Comparison of ENCODE assay signal across 18 cellular contexts in the genomic region with DNA sequence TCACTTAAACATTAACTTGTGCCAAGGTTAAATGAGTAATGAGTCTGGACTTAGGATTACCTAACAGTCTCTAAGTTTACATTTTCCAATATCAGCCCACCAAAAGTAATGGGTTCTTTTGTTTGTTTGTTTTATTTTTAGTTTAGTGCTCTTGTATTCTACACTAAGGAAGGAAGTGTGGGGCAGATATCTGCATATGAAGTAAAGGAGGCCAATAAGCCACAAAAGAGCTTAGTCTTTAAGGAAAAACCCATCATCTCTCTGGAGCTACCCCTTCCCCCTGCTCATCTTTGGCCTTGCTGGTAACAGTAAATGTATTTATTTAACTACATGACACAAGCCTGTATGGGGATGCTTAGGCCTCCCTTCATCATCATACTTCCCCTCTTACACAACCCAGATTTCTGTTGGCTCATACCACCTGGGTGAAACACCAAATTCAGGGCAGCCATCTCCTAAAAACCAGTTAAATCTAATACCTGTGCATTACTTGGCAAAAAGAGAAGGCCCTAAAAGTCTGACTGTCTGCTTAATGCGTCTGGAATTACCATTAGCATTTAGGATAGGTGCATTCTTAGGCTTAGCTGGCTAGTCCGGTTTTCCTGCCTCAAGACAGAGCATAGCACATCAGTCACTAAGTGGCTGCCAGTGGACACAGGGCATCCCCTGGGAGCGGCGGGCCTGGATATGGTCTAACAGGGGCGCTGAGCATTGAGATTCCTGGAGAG.
A peak's percentile ranks its signal among the peaks of the same experiment; 100 is the strongest.
DNase-seq lines count a peak whose midpoint lies in the region; ATAC-seq and TF ChIP-seq lines count a peak whose summit lies in the region.
"Had no signal": no experiment of that assay in that cellular context is flagged by ENCODE, and none has a peak within 500 bp of the region (broad histone marks: within the 10 kb centered on the region; RNA-seq: fewer than 3 reads in every experiment).

No MANE protein-coding gene starts in this region.

- peak overlapping the region; percentile 85 for H3K4me2 ChIP-seq in GM23248 (ENCODE audit: unreplicated experiment)

- H3K9me3 ChIP-seq in GM23248 (ENCODE audit: low read depth) (no peaks in the 10 kb centered on the region), adipocyte (ENCODE audit: control insufficient read depth, low read length) (no peaks in the 10 kb centered on the region), adrenal gland (replicated peaks in 1 of 3) (no peaks in the 10 kb centered on the region)
- H3K9me3 ChIP-seq: HAP-1, vagina had no signal

- intact Hi-C loops in activated T-helper 1 cell treated with anti-CD3 and anti-CD28 coated beads, Interleukin-12 subunit alpha, Interleukin-12 subunit beta, Interleukin-2, Interleukin-4 antibody, amounts not matched to agents 30 ng/mL and 10 ng/mL and 1 ng/mL, durations not matched to agents 14 hours and 24 hours and 36 hours (cut with micrococcal nuclease) = no loop called here
- intact Hi-C loops in adrenal gland (cut with DNase I) = no loop called here

- H3K4me1 Mint-ChIP-seq in activated T-helper 1 cell treated with anti-CD3 and anti-CD28 coated beads, Interleukin-12 subunit alpha, Interleukin-12 subunit beta, Interleukin-2, Interleukin-4 antibody, amounts not matched to agents 30 ng/mL and 10 ng/mL and 1 ng/mL, durations not matched to agents 14 hours and 24 hours and 36 hours (ENCODE audit: low read depth) = no peaks in the 10 kb centered on the region
- H3K4me1 Mint-ChIP-seq: activated naive CD8-positive, alpha-beta T cell treated with anti-CD3 and anti-CD28 coated beads, Interleukin-2, amount 50 U/mL, for 24 hours; stimulated activated effector memory CD8-positive, alpha-beta T cell treated with anti-CD3 and anti-CD28 coated beads, Interleukin-12 subunit alpha, Interleukin-12 subunit beta, amount 100 ng/mL, for 72 hours had no signal

- H3K27me3 ChIP-seq in GM23248 (replicated peaks; ENCODE audit: insufficient read depth) (no peaks in the 10 kb centered on the region), adipocyte (replicated peaks; ENCODE audit: control insufficient read depth, insufficient read depth, low read length) (no peaks in the 10 kb centered on the region), adrenal gland (no peaks in the 10 kb centered on the region)
- H3K27me3 ChIP-seq: vagina had no signal

- TF ChIP-seq POLR2A in adrenal gland (IDR thresholded peaks at IDR 0.05) = no peak

- in situ Hi-C loops in GM23248 (cut with MboI) = no loop called here

- H2AFZ ChIP-seq in GM23248 = peak overlapping the region; percentile 41

- H3K36me3 ChIP-seq in GM23248 (ENCODE audit: low read depth) = no peaks in the 10 kb centered on the region
- no peaks in the 10 kb centered on the region for H3K36me3 ChIP-seq in adipocyte (ENCODE audit: control insufficient read depth, insufficient read depth, low read length, severe bottlenecking)
- H3K36me3 ChIP-seq in adrenal gland (replicated peaks in 1 of 2) = no peaks in the 10 kb centered on the region
- H3K36me3 ChIP-seq: HAP-1, vagina had no signal

- H3K27ac ChIP-seq in GM23248 = peak overlapping the region; percentile 99
- no peak overlapping the region for H3K27ac ChIP-seq in adrenal gland
- H3K27ac ChIP-seq: HL-60, vagina had no signal

- H3K79me2 ChIP-seq in GM23248 (ENCODE audit: insufficient read depth) = no peaks in the 10 kb centered on the region

- no peak for ATAC-seq in GM19397 (IDR thresholded peaks at IDR 0.05; ENCODE audit: unreplicated experiment)
- ATAC-seq: activated CD4-positive, CD25-positive, alpha-beta regulatory T cell treated with anti-CD3 and anti-CD28 coated beads, Interleukin-2, amount 50 U/mL, for 24 hours; activated naive CD8-positive, alpha-beta T cell treated with anti-CD3 and anti-CD28 coated beads, Interleukin-2, amount 50 U/mL, for 24 hours; stimulated activated effector memory CD8-positive, alpha-beta T cell treated with anti-CD3 and anti-CD28 coated beads, Interleukin-12 subunit alpha, Interleukin-12 subunit beta, amount 100 ng/mL, for 72 hours had no signal

- no peak overlapping the region for H3K4me3 Mint-ChIP-seq in activated T-helper 1 cell treated with anti-CD3 and anti-CD28 coated beads, Interleukin-12 subunit alpha, Interleukin-12 subunit beta, Interleukin-2, Interleukin-4 antibody, amounts not matched to agents 30 ng/mL and 10 ng/mL and 1 ng/mL, durations not matched to agents 14 hours and 24 hours and 36 hours
- H3K4me3 Mint-ChIP-seq: activated naive CD8-positive, alpha-beta T cell treated with anti-CD3 and anti-CD28 coated beads, Interleukin-2, amount 50 U/mL, for 24 hours; CD4-positive, alpha-beta T cell; stimulated activated effector memory CD8-positive, alpha-beta T cell treated with anti-CD3 and anti-CD28 coated beads, Interleukin-12 subunit alpha, Interleukin-12 subunit beta, amount 100 ng/mL, for 72 hours had no signal

- no peaks in the 10 kb centered on the region for H4K20me1 ChIP-seq in GM23248 (ENCODE audit: insufficient read depth)

- H3K9me2 ChIP-seq in GM23248 (ENCODE audit: insufficient read depth) = no peaks in the 10 kb centered on the region

- H3K4me3 ChIP-seq in GM23248 (peak overlapping the region; percentile 48), adipocyte (ENCODE audit: low read length) (no peak overlapping the region), foreskin fibroblast (ENCODE audit: low read depth in 1 of 2, low read length in 2 of 2) (no peak overlapping the region), skeletal muscle cell (ENCODE audit: low read depth, low read length) (no peak overlapping the region), adrenal gland (no peak overlapping the region)
- H3K4me3 ChIP-seq: HAP-1, vagina had no signal

- 98% methylated on average over 5 of the region's 5 CpGs for WGBS in GM23248 (ENCODE audit: low coverage in 1 of 2, low lambda C conversion rate in 2 of 2, missing lambda C conversion rate in 2 of 2), 2 experiments
- WGBS in adrenal gland, 4 donors = 91 to 96% (median 93%) methylated on average over 5 of the region's 5 CpGs

- H3K36me3 Mint-ChIP-seq in activated T-helper 1 cell treated with anti-CD3 and anti-CD28 coated beads, Interleukin-12 subunit alpha, Interleukin-12 subunit beta, Interleukin-2, Interleukin-4 antibody, amounts not matched to agents 30 ng/mL and 10 ng/mL and 1 ng/mL, durations not matched to agents 14 hours and 24 hours and 36 hours (ENCODE audit: low read depth) = no peaks in the 10 kb centered on the region
- H3K36me3 Mint-ChIP-seq: stimulated activated effector memory CD8-positive, alpha-beta T cell treated with anti-CD3 and anti-CD28 coated beads, Interleukin-12 subunit alpha, Interleukin-12 subunit beta, amount 100 ng/mL, for 72 hours had no signal

- H3K9ac ChIP-seq in GM23248 (peak overlapping the region; percentile 74), adipocyte (ENCODE audit: low read length) (peak overlapping the region; percentile 56)

- H3K9me3 Mint-ChIP-seq in activated T-helper 1 cell treated with anti-CD3 and anti-CD28 coated beads, Interleukin-12 subunit alpha, Interleukin-12 subunit beta, Interleukin-2, Interleukin-4 antibody, amounts not matched to agents 30 ng/mL and 10 ng/mL and 1 ng/mL, durations not matched to agents 14 hours and 24 hours and 36 hours = no peaks in the 10 kb centered on the region
- H3K9me3 Mint-ChIP-seq: activated naive CD8-positive, alpha-beta T cell treated with anti-CD3 and anti-CD28 coated beads, Interleukin-2, amount 50 U/mL, for 24 hours had no signal

- TF ChIP-seq CTCF in foreskin fibroblast (IDR thresholded peaks at IDR 0.05; ENCODE audit: low read depth, low read length) = no peak
- no peak for TF ChIP-seq CTCF in adrenal gland (IDR thresholded peaks at IDR 0.05)

- DNase-seq in GM23248 (peak; percentile 67), adipocyte (ENCODE audit: low read depth) (peak; percentile 54), foreskin fibroblast (peak; percentile 69 to 73), skeletal muscle cell (ENCODE audit: low read depth) (peak; percentile 60), NCI-H128 (lab: John Stamatoyannopoulos, UW; ENCODE audit: unreplicated experiment) (no peak), adrenal gland (no peak)
- no peak for DNase-seq in activated T-helper 1 cell treated with anti-CD3 and anti-CD28 coated beads, Interleukin-12 subunit alpha, Interleukin-12 subunit beta, Interleukin-2, Interleukin-4 antibody, amounts not matched to agents 30 ng/mL and 10 ng/mL and 1 ng/mL, durations not matched to agents 14 hours and 24 hours and 36 hours (ENCODE audit: low spot score)
- DNase-seq: activated naive CD8-positive, alpha-beta T cell treated with anti-CD3 and anti-CD28 coated beads, Interleukin-2, amount 50 U/mL, for 24 hours; activated T-cell treated with anti-CD3 and anti-CD28 coated beads for 4 hours; CD4-positive, alpha-beta T cell; cortex of kidney; stimulated activated CD4-positive, alpha-beta T cell treated with anti-CD3 and anti-CD28 coated beads, Interleukin-4, amount 100 ng/mL, for 1 hour had no signal

- H3F3A ChIP-seq in GM23248 (ENCODE audit: insufficient read depth) = peaks cover 68% of the 10 kb centered on the region

- H3K27me3 Mint-ChIP-seq in activated T-helper 1 cell treated with anti-CD3 and anti-CD28 coated beads, Interleukin-12 subunit alpha, Interleukin-12 subunit beta, Interleukin-2, Interleukin-4 antibody, amounts not matched to agents 30 ng/mL and 10 ng/mL and 1 ng/mL, durations not matched to agents 14 hours and 24 hours and 36 hours (ENCODE audit: insufficient read depth) = no peaks in the 10 kb centered on the region
- H3K27me3 Mint-ChIP-seq: activated naive CD8-positive, alpha-beta T cell treated with anti-CD3 and anti-CD28 coated beads, Interleukin-2, amount 50 U/mL, for 24 hours; CD4-positive, alpha-beta T cell had no signal

- no peak overlapping the region for H3K27ac Mint-ChIP-seq in activated T-helper 1 cell treated with anti-CD3 and anti-CD28 coated beads, Interleukin-12 subunit alpha, Interleukin-12 subunit beta, Interleukin-2, Interleukin-4 antibody, amounts not matched to agents 30 ng/mL and 10 ng/mL and 1 ng/mL, durations not matched to agents 14 hours and 24 hours and 36 hours
- H3K27ac Mint-ChIP-seq: activated naive CD8-positive, alpha-beta T cell treated with anti-CD3 and anti-CD28 coated beads, Interleukin-2, amount 50 U/mL, for 24 hours; CD4-positive, alpha-beta T cell; stimulated activated effector memory CD8-positive, alpha-beta T cell treated with anti-CD3 and anti-CD28 coated beads, Interleukin-12 subunit alpha, Interleukin-12 subunit beta, amount 100 ng/mL, for 72 hours had no signal

- H3K4me1 ChIP-seq in GM23248 (ENCODE audit: insufficient read depth) (peaks cover 83% of the 10 kb centered on the region), adipocyte (ENCODE audit: control insufficient read depth, insufficient read depth, low read length) (peaks cover 48% of the 10 kb centered on the region), adrenal gland (replicated peaks in 1 of 2) (peaks cover 0 to 11% of the 10 kb centered on the region in 2 donors)
- H3K4me1 ChIP-seq: vagina had no signal

Comparison
In these comparisons a context has a peak if more than half of its experiments do, and no peak if none do; other contexts are left out.
1. DNase-seq: peak in GM23248 (single experiment), adipocyte (single experiment), foreskin fibroblast (2 of 2) and skeletal muscle cell (single experiment); none in activated T-helper 1 cell treated with anti-CD3 and anti-CD28 coated beads, Interleukin-12 subunit alpha, Interleukin-12 subunit beta, Interleukin-2, Interleukin-4 antibody, amounts not matched to agents 30 ng/mL and 10 ng/mL and 1 ng/mL, durations not matched to agents 14 hours and 24 hours and 36 hours (single experiment), NCI-H128 (single experiment) and adrenal gland (0 of 7).